28 cellular contexts compared by ENCODE assay signal in genomic region chr9:36438536-36438935, GRCh38.
"Had no signal": no experiment of that assay in that cellular context is flagged by ENCODE, and none has a peak within 500 bp of the region (broad histone marks: within the 10 kb centered on the region; RNA-seq: fewer than 3 reads in every experiment).

No MANE protein-coding gene starts in this region.

- H3K9me3 Mint-ChIP-seq: activated naive CD8-positive, alpha-beta T cell treated with anti-CD3 and anti-CD28 coated beads for 36 hours; naive B cell; stimulated activated naive B cell treated with anti-CD40 and anti-IgM and Interleukin-4, amounts not matched to agents 10 μg/mL and 1 μg/mL and 100 μg/mL, for 72 hours had no signal

- H3K27me3 ChIP-seq: adrenal gland, cardiac muscle cell, colonic mucosa, right atrium auricular region, stomach, tibial artery had no signal

- H2AFZ ChIP-seq: parathyroid adenoma had no signal

- H3K4me3 ChIP-seq: adrenal gland, cardiac muscle cell, colonic mucosa, right atrium auricular region, stomach, tibial artery had no signal

- H3K36me3 Mint-ChIP-seq: naive B cell had no signal

- H3K36me3 ChIP-seq: adrenal gland, cardiac muscle cell, colonic mucosa, right atrium auricular region, stomach, tibial artery had no signal

- H3K27ac Mint-ChIP-seq: activated naive CD8-positive, alpha-beta T cell treated with anti-CD3 and anti-CD28 coated beads for 36 hours; mesothelial cell of epicardium; stimulated activated naive B cell treated with anti-CD40 and anti-IgM and Interleukin-4, amounts not matched to agents 10 μg/mL and 1 μg/mL and 100 μg/mL, for 72 hours; T-helper 17 cell had no signal

- ATAC-seq: activated CD4-positive, CD25-positive, alpha-beta regulatory T cell treated with anti-CD3 and anti-CD28 coated beads, Interleukin-2, amount 50 U/mL, for 24 hours; left cardiac atrium; stimulated activated naive B cell treated with anti-CD40 and anti-IgM and Interleukin-4, amounts not matched to agents 10 μg/mL and 1 μg/mL and 100 μg/mL, for 72 hours; T-helper 17 cell had no signal

- H3K27me3 Mint-ChIP-seq: activated naive CD8-positive, alpha-beta T cell treated with anti-CD3 and anti-CD28 coated beads for 36 hours; brain; naive B cell; stimulated activated naive B cell treated with anti-CD40 and anti-IgM and Interleukin-4, amounts not matched to agents 10 μg/mL and 1 μg/mL and 100 μg/mL, for 72 hours; T-helper 17 cell had no signal

- H3K4me1 ChIP-seq: colonic mucosa, tibial artery had no signal

- H3K79me2 ChIP-seq: parathyroid adenoma had no signal

- H3K9me3 ChIP-seq: adrenal gland, colonic mucosa, right atrium auricular region, stomach, tibial artery had no signal

- H3K27ac ChIP-seq: adrenal gland, colonic mucosa, parathyroid adenoma, right atrium auricular region, stomach, tibial artery had no signal

- DNase-seq: activated CD4-positive, alpha-beta T cell treated with anti-CD3 and anti-CD28 coated beads for 48 hours; activated CD4-positive, alpha-beta T cell treated with anti-CD3 and anti-CD28 coated beads, Interleukin-2, amount 50 U/mL, for 48 hours; activated CD8-positive, alpha-beta memory T cell treated with anti-CD3 and anti-CD28 coated beads for 24 hours; activated effector memory CD4-positive, alpha-beta T cell treated with Interleukin-2 at 50 U/mL for 16 hours; activated naive CD4-positive, alpha-beta T cell treated with Interleukin-2 at 50 U/mL for 16 hours; activated naive CD8-positive, alpha-beta T cell treated with anti-CD3 and anti-CD28 coated beads for 36 hours; adrenal gland; aorta; cerebellar nuclear complex; colonic mucosa; effector CD8-positive, alpha-beta T cell; islet precursor cell; left cardiac atrium; mammary epithelial cell; naive B cell; occipital lobe; stimulated activated CD4-positive, alpha-beta T cell treated with anti-CD3 and anti-CD28 coated beads, Interleukin-15, amount 100 ng/mL, for 24 hours; stimulated activated CD4-positive, alpha-beta T cell treated with anti-CD3 and anti-CD28 coated beads, Interleukin-2, amount 100 ng/mL, for 24 hours; stimulated activated naive B cell treated with anti-CD40 and anti-IgM and Interleukin-4, amounts not matched to agents 10 μg/mL and 1 μg/mL and 100 μg/mL, for 72 hours; stomach; T-helper 17 cell; tibial artery had no signal

- H3K4me3 Mint-ChIP-seq: activated naive CD8-positive, alpha-beta T cell treated with anti-CD3 and anti-CD28 coated beads for 36 hours; brain; mesothelial cell of epicardium; naive B cell; stimulated activated naive B cell treated with anti-CD40 and anti-IgM and Interleukin-4, amounts not matched to agents 10 μg/mL and 1 μg/mL and 100 μg/mL, for 72 hours; T-helper 17 cell had no signal
